ENCODE assay signal across 9 cellular contexts in the genomic region with DNA sequence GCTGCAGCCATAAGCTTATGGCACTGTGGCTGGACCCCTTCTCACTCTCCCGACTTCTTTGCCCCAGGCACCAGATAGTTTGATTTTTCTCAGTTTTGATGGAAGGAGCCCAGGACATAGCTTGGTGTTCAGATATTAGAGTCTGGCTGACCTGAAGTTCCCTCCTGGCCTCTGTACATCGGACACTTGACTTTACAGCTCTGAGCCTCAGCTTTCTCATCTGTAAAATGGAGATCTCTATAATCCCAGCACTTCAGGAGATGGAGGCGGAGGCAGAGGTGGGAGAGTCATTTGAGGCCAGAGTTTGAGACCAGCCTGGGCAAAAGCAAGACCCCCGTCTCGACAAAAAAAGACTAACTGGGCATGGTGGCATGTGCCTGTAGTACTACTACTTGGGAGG. TPM values are rescaled to one million over a fixed set of nuclear protein-coding genes. Genes with fewer than 3 reads are reported as not detected.
DNase-seq lines count a peak whose midpoint lies in the region; ATAC-seq and TF ChIP-seq lines count a peak whose summit lies in the region.
"Had no signal": no experiment of that assay in that cellular context is flagged by ENCODE, and none has a peak within 500 bp of the region (broad histone marks: within the 10 kb centered on the region; RNA-seq: fewer than 3 reads in every experiment).

No MANE protein-coding gene starts in this region.

- no peak for DNase-seq in stimulated activated naive CD8-positive, alpha-beta T cell treated with anti-CD3 and anti-CD28 coated beads, Interleukin-15, Interleukin-2, amounts not matched to agents 100 U/mL and 50 U/mL, for 24 hours
- DNase-seq in mammary epithelial cell (no peak), dermis blood vessel endothelial cell (no peak)
- DNase-seq in activated effector memory CD4-positive, alpha-beta T cell treated with Interleukin-2 at 50 U/mL for 16 hours, result no peak

- no peaks in the 10 kb centered on the region for H4K20me1 ChIP-seq in mammary epithelial cell (ENCODE audit: insufficient read depth, low read length)

- H3K4me3 ChIP-seq in mammary epithelial cell (replicated peaks in 1 of 3; ENCODE audit: insufficient read depth in 1 of 3, low read depth in 2 of 3, low read length in 3 of 3) (peak overlapping the region; percentile 82 to 99 (median 91)), mucosa of rectum (ENCODE audit: low read length in 2 of 2) (peak overlapping the region; percentile 73 to 96)

- H3K27me3 ChIP-seq in mammary epithelial cell (ENCODE audit: insufficient read depth, low read length) (no peaks in the 10 kb centered on the region), mucosa of rectum (ENCODE audit: control insufficient read depth in 2 of 2, insufficient read depth in 2 of 2, low read length in 2 of 2) (no peaks in the 10 kb centered on the region)

- H3K36me3 Mint-ChIP-seq in stimulated activated naive CD8-positive, alpha-beta T cell treated with anti-CD3 and anti-CD28 coated beads, Interleukin-15, Interleukin-2, amounts not matched to agents 100 ng/mL and 50 ng/mL, for 24 hours (ENCODE audit: low read depth), result peaks cover 14% of the 10 kb centered on the region

- H3K9ac ChIP-seq in mammary epithelial cell (ENCODE audit: insufficient read depth, low read length) (no peak overlapping the region), mucosa of rectum (ENCODE audit: low read depth in 1 of 2, low read length in 2 of 2) (peak overlapping the region; percentile 72 to 93)

- H3K4me1 Mint-ChIP-seq in stimulated activated naive CD8-positive, alpha-beta T cell treated with anti-CD3 and anti-CD28 coated beads, Interleukin-15, Interleukin-2, amounts not matched to agents 100 ng/mL and 50 ng/mL, for 24 hours (ENCODE audit: low read depth), result peaks cover 20% of the 10 kb centered on the region

- dilution Hi-C loops in mammary epithelial cell (cut with HindIII; ENCODE audit: low sequenced_read_pairs), result no loop called here

- 82% methylated on average over 5 of the region's 5 CpGs for WGBS in mammary epithelial cell (ENCODE audit: low coverage, missing lambda C conversion rate)

- TF ChIP-seq CTCF in mammary epithelial cell (conservative IDR thresholded peaks at IDR 0.05 in 1 of 2, IDR thresholded peaks at IDR 0.05 in 1 of 2; ENCODE audit: extremely low read depth in 1 of 2, insufficient read depth in 1 of 2, low read depth in 1 of 2, low read length in 2 of 2), result no peak

- H3K9me3 ChIP-seq in mammary epithelial cell (replicated peaks; ENCODE audit: insufficient read depth, low read length), result no peaks in the 10 kb centered on the region
- H3K9me3 ChIP-seq in mucosa of rectum (ENCODE audit: control insufficient read depth in 2 of 2, low read length in 2 of 2), result no peaks in the 10 kb centered on the region

- H3K4me1 ChIP-seq in mammary epithelial cell (ENCODE audit: insufficient read depth, low read length) (peaks cover 9% of the 10 kb centered on the region), mucosa of rectum (ENCODE audit: control insufficient read depth in 2 of 2, insufficient read depth in 2 of 2, low read length in 2 of 2) (peaks cover 15 to 22% of the 10 kb centered on the region in 2 donors)

- H3K27ac ChIP-seq in mammary epithelial cell (ENCODE audit: insufficient read depth, low read depth, low read length), result no peak overlapping the region
- H3K27ac ChIP-seq in mucosa of rectum (ENCODE audit: low read depth in 2 of 2, low read length in 2 of 2), result peak overlapping the region; percentile 93 to 97

- intact Hi-C loops in mammary epithelial cell (cut with micrococcal nuclease), result loop anchor here (1.0 to 2.0 kb wide), 2 partner anchors 14 to 46 kb away; partner anchors contain the start of gene DCAF15

- CTCF ChIA-PET in mammary epithelial cell (lab: Charles Lee; ENCODE audit: low non-redundant PET), result no interaction called here

- H3K36me3 ChIP-seq in mammary epithelial cell (ENCODE audit: insufficient read depth, low read length), result no peaks in the 10 kb centered on the region
- peaks cover 5 to 12% of the 10 kb centered on the region in 2 donors for H3K36me3 ChIP-seq in mucosa of rectum (ENCODE audit: control insufficient read depth in 2 of 2, insufficient read depth in 2 of 2, low read length in 2 of 2)

- H3K9me3 Mint-ChIP-seq in stimulated activated naive CD8-positive, alpha-beta T cell treated with anti-CD3 and anti-CD28 coated beads, Interleukin-15, Interleukin-2, amounts not matched to agents 100 ng/mL and 50 ng/mL, for 24 hours, result no peaks in the 10 kb centered on the region

- no peak for ATAC-seq in stimulated activated naive CD8-positive, alpha-beta T cell treated with anti-CD3 and anti-CD28 coated beads, Interleukin-15, Interleukin-2, amounts not matched to agents 100 U/mL and 50 U/mL, for 24 hours
- ATAC-seq in HG03571 (IDR thresholded peaks at IDR 0.05; ENCODE audit: unreplicated experiment) (no peak), GM21515 (IDR thresholded peaks at IDR 0.05; ENCODE audit: unreplicated experiment) (no peak)

- H3K79me2 ChIP-seq in mammary epithelial cell (ENCODE audit: insufficient read depth, low read length), result peaks cover 12% of the 10 kb centered on the region

- BruUV-seq in mammary epithelial cell (replicated peaks; lab: Mats Ljungman, UMichigan), result TSS peak; percentile 49

- H2AFZ ChIP-seq in mammary epithelial cell (ENCODE audit: low read depth, low read length), result peak overlapping the region; percentile 86

- no peaks in the 10 kb centered on the region for H3K27me3 Mint-ChIP-seq in stimulated activated naive CD8-positive, alpha-beta T cell treated with anti-CD3 and anti-CD28 coated beads, Interleukin-15, Interleukin-2, amounts not matched to agents 100 ng/mL and 50 ng/mL, for 24 hours

- peak overlapping the region; percentile 77 for H3K4me2 ChIP-seq in mammary epithelial cell (ENCODE audit: insufficient read depth, low read depth, low read length)

- in situ Hi-C loops in mammary epithelial cell (cut with MboI; ENCODE audit: low sequenced_read_pairs in 2 of 2), result no loop called here

- H3K4me3 Mint-ChIP-seq in stimulated activated naive CD8-positive, alpha-beta T cell treated with anti-CD3 and anti-CD28 coated beads, Interleukin-15, Interleukin-2, amounts not matched to agents 100 ng/mL and 50 ng/mL, for 24 hours, result peak overlapping the region; percentile 85

- peak overlapping the region; percentile 61 for H3K27ac Mint-ChIP-seq in stimulated activated naive CD8-positive, alpha-beta T cell treated with anti-CD3 and anti-CD28 coated beads, Interleukin-15, Interleukin-2, amounts not matched to agents 100 ng/mL and 50 ng/mL, for 24 hours

RNA-seq across cellular contexts. Expression of gene CC2D1A, which starts 0.9 kb away (rescaled TPM):
- total RNA-seq in mammary epithelial cell, result 10 to 100 TPM; 31.7 to 58.8 TPM
- 21.0 TPM for polyA plus RNA-seq in mammary epithelial cell
- polyA minus RNA-seq in mammary epithelial cell, result 16.1 TPM
- total RNA-seq in dermis blood vessel endothelial cell, result 6.8 and 10.5 TPM in 2 replicates

RNA-seq across cellular contexts. Expression of gene BRME1, which starts 1.0 kb away (rescaled TPM):
- total RNA-seq in mammary epithelial cell (1 to 10 TPM; 1.0 to 3.8 TPM), dermis blood vessel endothelial cell (0.37 and 0.51 TPM in 2 replicates)
- polyA plus RNA-seq in mammary epithelial cell, result 2.2 TPM
- 1.0 TPM for polyA minus RNA-seq in mammary epithelial cell

RNA-seq across cellular contexts. Expression of gene NANOS3, which starts 30.0 kb away (rescaled TPM):
- under 1 TPM in 1 of 2 donors, not detected in 1; 0.73 TPM for total RNA-seq in mammary epithelial cell
- polyA plus RNA-seq in mammary epithelial cell, result not detected
- polyA minus RNA-seq in mammary epithelial cell, result not detected
- total RNA-seq in dermis blood vessel endothelial cell, result not detected in 2 replicates
- total RNA-seq: LHCN-M2 had no signal

RNA-seq across cellular contexts. Expression of gene PODNL1, which starts 31.3 kb away (rescaled TPM):
- total RNA-seq in mammary epithelial cell (1 to 10 TPM; 3.8 to 7.1 TPM), dermis blood vessel endothelial cell (0.09 and 0.34 TPM in 2 replicates)
- 3.6 TPM for polyA plus RNA-seq in mammary epithelial cell
- polyA minus RNA-seq in mammary epithelial cell, result not detected

RNA-seq across cellular contexts. Expression of gene DCAF15, which starts 45.4 kb away (rescaled TPM):
- 10 to 100 TPM; 15.2 to 31.3 TPM for total RNA-seq in mammary epithelial cell
- 34.4 TPM for polyA plus RNA-seq in mammary epithelial cell
- 12.9 TPM for polyA minus RNA-seq in mammary epithelial cell
- 8.0 and 17.9 TPM in 2 replicates for total RNA-seq in dermis blood vessel endothelial cell
